Comparison of ENCODE assay signal across 10 cellular contexts in the genomic region with DNA sequence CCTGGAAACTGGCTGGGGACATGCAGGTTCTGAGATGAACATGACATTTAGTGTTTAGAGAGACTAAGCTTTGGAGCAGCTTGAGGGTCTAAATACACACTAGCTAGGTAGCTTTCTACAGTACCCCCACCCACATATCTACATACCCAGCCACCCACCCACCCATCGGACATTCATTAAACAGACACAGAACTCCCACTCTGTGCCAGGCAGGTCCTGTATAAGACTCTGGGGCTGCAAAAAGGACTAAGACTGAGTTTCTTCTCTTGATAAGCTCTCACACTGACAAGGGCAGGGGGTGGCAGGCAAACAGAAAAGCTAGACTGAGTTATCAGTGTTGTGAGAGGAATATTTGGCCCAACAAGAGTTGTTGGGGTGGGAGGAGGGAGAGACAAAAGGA. TPM values are rescaled to one million over a fixed set of nuclear protein-coding genes. Genes with fewer than 3 reads are reported as not detected.
DNase-seq lines count a peak whose midpoint lies in the region; ATAC-seq and TF ChIP-seq lines count a peak whose summit lies in the region.
"Had no signal": no experiment of that assay in that cellular context is flagged by ENCODE, and none has a peak within 500 bp of the region (broad histone marks: within the 10 kb centered on the region; RNA-seq: fewer than 3 reads in every experiment).

No MANE protein-coding gene starts in this region.

- no peak for DNase-seq in HL-60 (ENCODE audit: low read depth in 1 of 2, low spot score in 1 of 2)
- DNase-seq in activated naive CD4-positive, alpha-beta T cell treated with anti-CD3 and anti-CD28 coated beads, Interleukin-2, amount 50 U/mL, for 72 hours (ENCODE audit: low spot score in 2 of 2), result no peak
- no peak for DNase-seq in left ventricle myocardium inferior
- no peak for DNase-seq in kidney glomerular epithelial cell (lab: John Stamatoyannopoulos, UW)
- DNase-seq in stimulated activated CD4-positive, alpha-beta T cell treated with anti-CD3 and anti-CD28 coated beads, Interleukin-2, amount 100 ng/mL, for 24 hours, result no peak
- no peak for DNase-seq in Kasumi-1 (lab: John Stamatoyannopoulos, UW)
- DNase-seq in GM19240 (ENCODE audit: insufficient read length, low spot score), result no peak
- DNase-seq: foreskin melanocyte, NCI-H1048 had no signal

- no peak overlapping the region for H3K4me3 ChIP-seq in HL-60 (replicated peaks; ENCODE audit: insufficient read depth, low read length)
- H3K4me3 ChIP-seq in left ventricle myocardium inferior, result peak overlapping the region; percentile 100
- H3K4me3 ChIP-seq in skeletal muscle tissue (ENCODE audit: low read length in 3 of 3), result no peak overlapping the region

- no peak for ATAC-seq in activated naive CD4-positive, alpha-beta T cell treated with anti-CD3 and anti-CD28 coated beads, Interleukin-2, amount 50 U/mL, for 72 hours

- peaks cover 9% of the 10 kb centered on the region for H3K36me3 ChIP-seq in left ventricle myocardium inferior
- H3K36me3 ChIP-seq in skeletal muscle tissue (ENCODE audit: control insufficient read depth in 3 of 3, insufficient read depth in 3 of 3, low read length in 3 of 3), result peaks cover 4 to 5% (median 4%) of the 10 kb centered on the region in 3 donors

- H3K9me3 ChIP-seq in left ventricle myocardium inferior (replicated peaks) (no peaks in the 10 kb centered on the region), skeletal muscle tissue (ENCODE audit: control insufficient read depth in 3 of 3, low read length in 3 of 3) (no peaks in the 10 kb centered on the region)

- peaks cover 19 to 37% of the 10 kb centered on the region in 2 donors for H3K36me3 Mint-ChIP-seq in activated naive CD4-positive, alpha-beta T cell treated with anti-CD3 and anti-CD28 coated beads, Interleukin-2, amount 50 U/mL, for 72 hours

- intact Hi-C loops in left ventricle myocardium inferior (cut with micrococcal nuclease), result no loop called here

- H3K9me3 Mint-ChIP-seq in activated naive CD4-positive, alpha-beta T cell treated with anti-CD3 and anti-CD28 coated beads, Interleukin-2, amount 50 U/mL, for 72 hours, result no peaks in the 10 kb centered on the region

- H3K9ac ChIP-seq in skeletal muscle tissue (ENCODE audit: low read depth in 1 of 3, low read length in 3 of 3), result peak overlapping the region; percentile 18 to 85 (median 80)

- H3K4me1 ChIP-seq in left ventricle myocardium inferior (peaks cover 100% of the 10 kb centered on the region), skeletal muscle tissue (ENCODE audit: control insufficient read depth in 3 of 3, insufficient read depth in 3 of 3, low read length in 3 of 3) (peaks cover 68 to 80% (median 70%) of the 10 kb centered on the region in 3 donors)

- peak overlapping the region; percentile 97 to 98 for H3K27ac Mint-ChIP-seq in activated naive CD4-positive, alpha-beta T cell treated with anti-CD3 and anti-CD28 coated beads, Interleukin-2, amount 50 U/mL, for 72 hours

- peak overlapping the region; percentile 96 for H3K27ac ChIP-seq in HL-60 (replicated peaks)
- peak overlapping the region; percentile 100 for H3K27ac ChIP-seq in left ventricle myocardium inferior (replicated peaks)
- peak overlapping the region; percentile 83 for H3K27ac ChIP-seq in skeletal muscle tissue (ENCODE audit: low read depth, low read length)

- TF ChIP-seq CTCF in HL-60 (IDR thresholded peaks at IDR 0.05; ENCODE audit: insufficient read depth, low read length) (no peak), left ventricle myocardium inferior (IDR thresholded peaks at IDR 0.05; ENCODE audit: borderline replicate concordance) (no peak)

- H3K27me3 ChIP-seq in HL-60 (ENCODE audit: insufficient read depth, poor library complexity, severe bottlenecking), result no peaks in the 10 kb centered on the region
- no peaks in the 10 kb centered on the region for H3K27me3 ChIP-seq in left ventricle myocardium inferior (ENCODE audit: low read depth)
- H3K27me3 ChIP-seq in skeletal muscle tissue (ENCODE audit: control insufficient read depth in 3 of 3, insufficient read depth in 3 of 3, low read length in 3 of 3), result no peaks in the 10 kb centered on the region

RNA-seq across cellular contexts. Expression of gene MAP7D1, which starts 6.7 kb away (rescaled TPM):
- total RNA-seq in activated naive CD4-positive, alpha-beta T cell treated with anti-CD3 and anti-CD28 coated beads, Interleukin-2, amount 50 U/mL, for 72 hours, result 100 to 1,000 TPM; 112 to 169 TPM
- total RNA-seq in left ventricle myocardium inferior (363 TPM), skeletal muscle tissue (71.0 TPM)

RNA-seq across cellular contexts. Expression of gene TRAPPC3, which starts 13.4 kb away (rescaled TPM):
- 10 to 100 TPM; 43.7 to 55.3 TPM for total RNA-seq in activated naive CD4-positive, alpha-beta T cell treated with anti-CD3 and anti-CD28 coated beads, Interleukin-2, amount 50 U/mL, for 72 hours
- total RNA-seq in left ventricle myocardium inferior (54.6 TPM), skeletal muscle tissue (30.3 TPM)

RNA-seq across cellular contexts. Expression of gene COL8A2, which starts 37.7 kb away (rescaled TPM):
- under 1 TPM; 0.11 to 0.23 TPM for total RNA-seq in activated naive CD4-positive, alpha-beta T cell treated with anti-CD3 and anti-CD28 coated beads, Interleukin-2, amount 50 U/mL, for 72 hours
- total RNA-seq in left ventricle myocardium inferior (1.2 TPM), skeletal muscle tissue (11.0 TPM)
